Comparison of ENCODE assay signal across 20 cellular contexts in genomic region chr9:26880262-26880661, GRCh38.
"Had no signal": no experiment of that assay in that cellular context is flagged by ENCODE, and none has a peak within 500 bp of the region (broad histone marks: within the 10 kb centered on the region; RNA-seq: fewer than 3 reads in every experiment).

No MANE protein-coding gene starts in this region.

- H3K4me1 Mint-ChIP-seq: endodermal cell had no signal

- H3K27me3 Mint-ChIP-seq: dendritic cell treated with granulocyte-macrophage colony-stimulating factor and Interleukin-4, amounts not matched to agents 40 ng/mL and 50 ng/mL, for 4 days; effector memory CD8-positive, alpha-beta T cell; naive B cell had no signal

- H3K9me3 ChIP-seq: colonic mucosa, gastroesophageal sphincter had no signal

- H3K4me3 Mint-ChIP-seq: dendritic cell treated with granulocyte-macrophage colony-stimulating factor and Interleukin-4, amounts not matched to agents 40 ng/mL and 50 ng/mL, for 4 days; effector memory CD8-positive, alpha-beta T cell; endodermal cell; naive B cell had no signal

- H3K4me2 ChIP-seq: hepatocyte had no signal

- H3K4me3 ChIP-seq: colonic mucosa, esophagus squamous epithelium, gastroesophageal sphincter, heart left ventricle, hepatocyte, left lung, lower lobe of right lung had no signal

- H3K27ac Mint-ChIP-seq: dendritic cell treated with granulocyte-macrophage colony-stimulating factor and Interleukin-4, amounts not matched to agents 40 ng/mL and 50 ng/mL, for 4 days; effector memory CD8-positive, alpha-beta T cell; endodermal cell; naive B cell had no signal

- H2AFZ ChIP-seq: hepatocyte had no signal

- DNase-seq: colonic mucosa; cortex of kidney; effector CD8-positive, alpha-beta T cell; effector memory CD8-positive, alpha-beta T cell; endodermal cell; esophagus squamous epithelium; foreskin fibroblast; heart left ventricle; kidney glomerular epithelial cell; left lung; left ventricle myocardium superior; lower lobe of right lung; mesenchymal stem cell; midbrain; naive B cell had no signal

- H3K27ac ChIP-seq: colonic mucosa, epithelial cell of prostate, esophagus squamous epithelium, gastroesophageal sphincter, heart left ventricle, hepatocyte, left lung, lower lobe of right lung had no signal

- ATAC-seq: effector memory CD8-positive, alpha-beta T cell; esophagus mucosa; gastroesophageal sphincter; heart left ventricle; left lung; left ventricle myocardium superior; lower lobe of right lung had no signal

- H3K27me3 ChIP-seq: colonic mucosa, esophagus squamous epithelium, gastroesophageal sphincter, heart left ventricle, hepatocyte, left lung had no signal

- H3K4me1 ChIP-seq: colonic mucosa, esophagus squamous epithelium, gastroesophageal sphincter, heart left ventricle, left lung, lower lobe of right lung had no signal
